ENCODE assay signal across 1 cellular context in genomic region chr17:41738077-41738800, GRCh38.
A peak's percentile ranks its signal among the peaks of the same experiment; 100 is the strongest.
TF ChIP-seq lines count a peak whose summit lies in the region.

No MANE protein-coding gene starts in this region.

TF ChIP-seq in HepG2, 621 proteins besides CTCF, POLR2A, EP300 and RAD21 (continued from another document and continues in another):
- TF ChIP-seq FOXO4 (CRISPR knock-in tag; conservative IDR thresholded peaks at IDR 0.05) = no peak
- no peak for TF ChIP-seq ZNF563 (CRISPR knock-in tag; IDR thresholded peaks at IDR 0.05)
- TF ChIP-seq EEA1 (CRISPR knock-in tag; IDR thresholded peaks at IDR 0.05; ENCODE audit: borderline replicate concordance) = no peak
- TF ChIP-seq ZGPAT (CRISPR knock-in tag; IDR thresholded peaks at IDR 0.05) = peak; percentile 75
- TF ChIP-seq SIX4 (CRISPR knock-in tag; IDR thresholded peaks at IDR 0.05) = no peak
- TF ChIP-seq ZNF567 (CRISPR knock-in tag; IDR thresholded peaks at IDR 0.05; ENCODE audit: borderline replicate concordance) = peak; percentile 94
- no peak for TF ChIP-seq FOSL1 (CRISPR knock-in tag; IDR thresholded peaks at IDR 0.05; ENCODE audit: borderline replicate concordance)
- no peak for TF ChIP-seq ZBTB40 (IDR thresholded peaks at IDR 0.05)
- no peak for TF ChIP-seq ZBTB40 (CRISPR knock-in tag; IDR thresholded peaks at IDR 0.05)
- TF ChIP-seq ETV6 (CRISPR knock-in tag; conservative IDR thresholded peaks at IDR 0.05) = no peak; the same call in 1 of the 2 replicates
- peak; percentile 13; the same call in 1 of the 2 replicates for TF ChIP-seq ZNF362 (CRISPR knock-in tag; IDR thresholded peaks at IDR 0.05; ENCODE audit: borderline replicate concordance)
- 0 out of 2 replicates have a peak, but pooled peaks have one; percentile 35 for TF ChIP-seq ZNF276 (CRISPR knock-in tag; IDR thresholded peaks at IDR 0.05; ENCODE audit: low read depth)
- peak; percentile 85 for TF ChIP-seq KDM2A (CRISPR knock-in tag; IDR thresholded peaks at IDR 0.05; ENCODE audit: borderline replicate concordance, low read depth)
- 0 out of 2 replicates have a peak, but pooled peaks have one; percentile 27 for TF ChIP-seq RELA (CRISPR knock-in tag; IDR thresholded peaks at IDR 0.05)
- no peak for TF ChIP-seq HIVEP1 (CRISPR knock-in tag; IDR thresholded peaks at IDR 0.05)
- TF ChIP-seq ELF3 (CRISPR knock-in tag; IDR thresholded peaks at IDR 0.05) = peak; percentile 74; the same call in 1 of the 2 replicates
- peak; percentile 78; the same call in 1 of the 2 replicates for TF ChIP-seq HINFP (CRISPR knock-in tag; IDR thresholded peaks at IDR 0.05; ENCODE audit: low read depth)
- no peak for TF ChIP-seq TP53 (CRISPR knock-in tag; conservative IDR thresholded peaks at IDR 0.05)
- TF ChIP-seq ZNF784 (CRISPR knock-in tag; IDR thresholded peaks at IDR 0.05; ENCODE audit: borderline replicate concordance) = peak; percentile 88; the same call in 1 of the 2 replicates
- no peak for TF ChIP-seq ZMAT3 (CRISPR knock-in tag; conservative IDR thresholded peaks at IDR 0.05)
- TF ChIP-seq ZNF773 (CRISPR knock-in tag; IDR thresholded peaks at IDR 0.05; ENCODE audit: borderline replicate concordance) = no peak
- peak; percentile 54; the same call in 1 of the 2 replicates for TF ChIP-seq PRDM10 (CRISPR knock-in tag; IDR thresholded peaks at IDR 0.05; ENCODE audit: low read depth)
- 0 out of 2 replicates have a peak, but pooled peaks have one; percentile 21 for TF ChIP-seq ZSCAN31 (CRISPR knock-in tag; IDR thresholded peaks at IDR 0.05; ENCODE audit: low read depth)
- TF ChIP-seq ZNF263 (CRISPR knock-in tag; IDR thresholded peaks at IDR 0.05) = peak; percentile 56; the same call in 1 of the 2 replicates
- TF ChIP-seq CBX2 (IDR thresholded peaks at IDR 0.05; ENCODE audit: low read depth, low read length) = no peak
- no peak for TF ChIP-seq CBX2 (CRISPR knock-in tag; IDR thresholded peaks at IDR 0.05; ENCODE audit: low read depth)
- TF ChIP-seq MLX (CRISPR knock-in tag; IDR thresholded peaks at IDR 0.05) = no peak
- TF ChIP-seq PPARG (CRISPR knock-in tag; conservative IDR thresholded peaks at IDR 0.05) = peak; percentile 68; the same call in 1 of the 2 replicates
- no peak for TF ChIP-seq PCBP1 (IDR thresholded peaks at IDR 0.05; ENCODE audit: borderline replicate concordance, low read depth, low read length)
- peak; percentile 66; the same call in 1 of the 2 replicates for TF ChIP-seq ZBTB38 (CRISPR knock-in tag; IDR thresholded peaks at IDR 0.05)
- TF ChIP-seq ZNF614 (CRISPR knock-in tag; IDR thresholded peaks at IDR 0.05; ENCODE audit: borderline replicate concordance) = no peak
- TF ChIP-seq ZNF292 (CRISPR knock-in tag; IDR thresholded peaks at IDR 0.05; ENCODE audit: borderline replicate concordance, low read depth) = no peak; the same call in 1 of the 2 replicates
- TF ChIP-seq ZNF260 (CRISPR knock-in tag; IDR thresholded peaks at IDR 0.05; ENCODE audit: borderline replicate concordance, low read depth) = no peak
- 0 out of 2 replicates have a peak, but pooled peaks have one; percentile 23 for TF ChIP-seq MIER2 (CRISPR knock-in tag; IDR thresholded peaks at IDR 0.05)
- no peak for TF ChIP-seq ZNF761 (CRISPR knock-in tag; conservative IDR thresholded peaks at IDR 0.05)
